Comparison of ENCODE assay signal across 23 cellular contexts in the genomic region with DNA sequence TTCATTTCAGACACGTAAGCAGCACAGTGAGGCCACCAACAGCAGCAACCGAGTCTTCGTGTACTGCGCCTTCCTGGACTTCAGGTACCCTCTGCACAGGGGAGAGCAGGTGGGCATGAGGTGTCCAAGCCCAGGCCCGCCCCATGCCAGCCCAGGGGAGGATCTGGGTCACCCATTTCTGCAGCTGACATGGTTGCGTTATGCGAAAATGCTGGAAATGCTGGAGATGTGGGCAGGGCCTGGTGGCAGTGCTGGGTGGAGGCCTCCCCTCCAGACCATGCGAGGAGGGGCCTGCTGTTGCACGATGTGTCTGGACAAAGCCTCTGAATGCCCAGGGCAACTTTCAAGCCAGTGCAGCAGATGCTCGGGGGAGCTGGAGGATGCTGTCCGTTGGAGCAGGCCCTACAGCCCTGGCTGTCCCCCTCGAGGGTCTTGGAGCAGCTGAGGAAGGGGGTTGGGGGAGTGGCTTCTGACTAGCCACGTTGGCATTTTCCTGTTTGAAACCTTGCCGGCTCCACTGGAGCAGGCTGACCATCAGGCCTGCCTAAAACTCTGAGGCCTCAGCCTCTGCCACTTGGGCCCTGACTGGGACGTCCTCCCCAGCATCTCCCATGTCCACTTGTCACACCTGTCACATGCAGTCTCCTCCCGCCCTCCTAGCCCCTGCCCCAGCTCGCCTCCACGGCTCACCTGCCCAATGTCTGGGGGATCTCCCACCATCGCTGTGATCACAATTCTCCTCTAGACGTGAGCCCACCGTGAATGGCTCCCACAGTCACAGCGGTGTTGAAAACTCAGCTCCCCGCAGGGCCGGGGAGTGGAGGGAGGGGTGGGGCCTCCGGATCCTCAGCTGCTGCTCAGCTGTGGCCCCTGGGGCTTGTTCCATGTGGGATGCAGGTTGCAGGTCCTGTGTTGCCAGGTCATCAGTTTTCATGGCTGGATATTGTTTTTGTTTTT.
DNase-seq lines count a peak whose midpoint lies in the region; ATAC-seq, FAIRE-seq and TF ChIP-seq lines count a peak whose summit lies in the region.
"Had no signal": no experiment of that assay in that cellular context is flagged by ENCODE, and none has a peak within 500 bp of the region (broad histone marks: within the 10 kb centered on the region; RNA-seq: fewer than 3 reads in every experiment).

No MANE protein-coding gene starts in this region.

- H3K4me3 ChIP-seq in H1 (ENCODE audit: extremely low read depth in 1 of 4, insufficient read depth in 2 of 4, low read depth in 3 of 4, low read length in 4 of 4) (no peak overlapping the region), upper lobe of left lung (no peak overlapping the region)
- H3K4me3 ChIP-seq: lung, transverse colon had no signal

- peaks cover 1 to 15% of the 10 kb centered on the region in 2 donors for H3K27me3 Mint-ChIP-seq in natural killer cell treated with Interleukin-12 subunit alpha and Interleukin-12 subunit beta and Interleukin-15 and Interleukin-18, amount 100 ng/mL, for 72 hours
- H3K27me3 Mint-ChIP-seq in natural killer cell (ENCODE audit: low read depth in 2 of 2), result no peaks in the 10 kb centered on the region
- H3K27me3 Mint-ChIP-seq: activated naive CD4-positive, alpha-beta T cell treated with anti-CD3 and anti-CD28 coated beads, Interleukin-2, amount 10 ng/mL, durations not matched to agents 7 days and 5 days had no signal

- no peak overlapping the region for H2AK5ac ChIP-seq in H1 (ENCODE audit: low read depth, low read length)

- no peak for DNase-seq in natural killer cell treated with Interleukin-12 subunit alpha and Interleukin-12 subunit beta and Interleukin-15 and Interleukin-18, amount 100 ng/mL, for 72 hours (ENCODE audit: low spot score)
- DNase-seq in natural killer cell, result no peak
- DNase-seq in H1 (ENCODE audit: low read depth in 1 of 2, low spot score in 2 of 2), result no peak
- peak; percentile 70 for DNase-seq in posterior vena cava (ENCODE audit: low spot score)
- DNase-seq in upper lobe of left lung, result no peak
- DNase-seq in NCI-H2196 treated with DMSO at 0.1 percent for 48 hours (lab: John Stamatoyannopoulos, UW; ENCODE audit: unreplicated experiment), result no peak
- DNase-seq in NK-92 (lab: John Stamatoyannopoulos, UW; ENCODE audit: unreplicated experiment), result no peak
- DNase-seq: activated CD4-positive, alpha-beta T cell treated with anti-CD3 and anti-CD28 coated beads, Interleukin-2, amount 10 ng/mL, durations not matched to agents 7 days and 5 days; activated naive CD4-positive, alpha-beta T cell treated with anti-CD3 and anti-CD28 coated beads, Interleukin-2, amount 10 ng/mL, durations not matched to agents 7 days and 5 days; brain microvascular endothelial cell; effector CD4-positive, alpha-beta T cell; GOT3; NCI-H1092 treated with DMSO at 0.1 percent for 48 hours; NCI-H1930; NCI-H526 treated with DMSO at 0.1 percent for 48 hours; stimulated activated CD4-positive, alpha-beta T cell treated with anti-CD3 and anti-CD28 coated beads, Interleukin-15, amount 100 ng/mL, for 24 hours; transverse colon had no signal

- H2BK5ac ChIP-seq in H1 (ENCODE audit: low read depth, low read length), result no peak overlapping the region

- H3K23me2 ChIP-seq in H1 (ENCODE audit: low read depth, low read length), result no peaks in the 10 kb centered on the region

- TF ChIP-seq EP300 in H1 (IDR thresholded peaks at IDR 0.05; ENCODE audit: borderline replicate concordance in 1 of 2, low read depth in 2 of 2, low read length in 2 of 2) (no peak), upper lobe of left lung (IDR thresholded peaks at IDR 0.05) (no peak)

- H3K4ac ChIP-seq in H1 (replicated peaks; ENCODE audit: insufficient read length, low read depth, low read length), result no peak overlapping the region

- H3K4me2 ChIP-seq in H1 (ENCODE audit: insufficient read depth in 1 of 2, low read depth in 2 of 2, low read length in 2 of 2), result no peak overlapping the region

- no peak overlapping the region for H2BK120ac ChIP-seq in H1 (replicated peaks; ENCODE audit: low read depth, low read length)

- ATAC-seq in natural killer cell treated with Interleukin-12 subunit alpha and Interleukin-12 subunit beta and Interleukin-15 and Interleukin-18, amount 100 ng/mL, for 72 hours, result peak; percentile 28 to 48
- ATAC-seq in natural killer cell (no peak), upper lobe of left lung (ENCODE audit: low FRiP score in 2 of 2) (no peak)
- ATAC-seq: Panc1 had no signal

- CTCF ChIA-PET in H1 (lab: Charles Lee; ENCODE audit: partially characterized antibody), result interaction anchor here (0.8 to 1.7 kb wide), 2 partner anchors 28 to 162 kb away, joined by 3 to 5 read pairs; no protein-coding TSS in a partner anchor

- H3K9ac ChIP-seq in H1 (replicated peaks in 1 of 4; ENCODE audit: extremely low read depth in 1 of 4, low read depth in 3 of 4, low read length in 3 of 4), result no peak overlapping the region

- H4K5ac ChIP-seq in H1 (ENCODE audit: insufficient read length, low read depth, low read length), result no peak overlapping the region

- no peak for TF ChIP-seq RAD21 in H1 (IDR thresholded peaks at IDR 0.05 in 1 of 2, conservative IDR thresholded peaks at IDR 0.05 in 1 of 2; ENCODE audit: low read depth in 2 of 2, low read length in 2 of 2)

- POLR2A ChIA-PET in H1 (lab: Charles Lee; ENCODE audit: partially characterized antibody), result no interaction called here

- no peaks in the 10 kb centered on the region for H3K36me3 ChIP-seq in H1 (ENCODE audit: control insufficient read depth in 2 of 4, insufficient read depth in 4 of 4, low read length in 3 of 4)
- H3K36me3 ChIP-seq in upper lobe of left lung, result peaks cover 0 to 10% (median 7%) of the 10 kb centered on the region in 4 donors
- H3K36me3 ChIP-seq: brain microvascular endothelial cell, transverse colon had no signal

- TF ChIP-seq POLR2A in H1 (IDR thresholded peaks at IDR 0.05; ENCODE audit: control extremely low read depth in 1 of 2, low read depth in 2 of 2, low read length in 2 of 2) (no peak), upper lobe of left lung (IDR thresholded peaks at IDR 0.05) (no peak)

- no peak overlapping the region for H2BK20ac ChIP-seq in H1 (ENCODE audit: low read length)

- no peak overlapping the region for H3K14ac ChIP-seq in H1 (ENCODE audit: insufficient read length)

- H3K9me3 Mint-ChIP-seq in natural killer cell treated with Interleukin-12 subunit alpha and Interleukin-12 subunit beta and Interleukin-15 and Interleukin-18, amount 100 ng/mL, for 72 hours, result no peaks in the 10 kb centered on the region
- H3K9me3 Mint-ChIP-seq in natural killer cell, result no peaks in the 10 kb centered on the region
- H3K9me3 Mint-ChIP-seq: activated CD4-positive, alpha-beta T cell treated with anti-CD3 and anti-CD28 coated beads, Interleukin-2, amount 10 ng/mL, durations not matched to agents 7 days and 5 days; activated naive CD4-positive, alpha-beta T cell treated with anti-CD3 and anti-CD28 coated beads, Interleukin-2, amount 10 ng/mL, durations not matched to agents 7 days and 5 days had no signal

- no peak overlapping the region for H3K27ac ChIP-seq in H1 (ENCODE audit: low read depth, low read length)
- H3K27ac ChIP-seq in upper lobe of left lung, result no peak overlapping the region
- H3K27ac ChIP-seq: brain microvascular endothelial cell, epithelial cell of prostate, transverse colon had no signal

- no peak overlapping the region for H4K91ac ChIP-seq in H1 (replicated peaks; ENCODE audit: insufficient read length, low read length)

- 86% methylated on average over 23 of the region's 25 CpGs; no CpG with 5 or more reads in 1 of the 2 experiments for whole genome bisulfite sequencing in H1 (ENCODE audit: extremely low coverage in 1 of 2, insufficient coverage in 1 of 2, insufficient read length in 1 of 2, insufficient replicate concordance in 2 of 2, low coverage in 1 of 2, low lambda C conversion rate in 2 of 2, missing lambda C conversion rate in 1 of 2), 2 experiments
- 85 to 87% methylated on average over 25 of the region's 25 CpGs for WGBS in upper lobe of left lung, 2 donors

- H4K8ac ChIP-seq in H1 (ENCODE audit: extremely low read depth, insufficient read depth, low read length), result peak overlapping the region; percentile 59; the same call in 1 of the 2 replicates

- H3K79me1 ChIP-seq in H1 (ENCODE audit: low read depth, low read length), result no peaks in the 10 kb centered on the region

- H3K27ac Mint-ChIP-seq in natural killer cell treated with Interleukin-12 subunit alpha and Interleukin-12 subunit beta and Interleukin-15 and Interleukin-18, amount 100 ng/mL, for 72 hours, result no peak overlapping the region
- no peak overlapping the region for H3K27ac Mint-ChIP-seq in natural killer cell
- H3K27ac Mint-ChIP-seq: activated CD4-positive, alpha-beta T cell treated with anti-CD3 and anti-CD28 coated beads, Interleukin-2, amount 10 ng/mL, durations not matched to agents 7 days and 5 days; activated naive CD4-positive, alpha-beta T cell treated with anti-CD3 and anti-CD28 coated beads, Interleukin-2, amount 10 ng/mL, durations not matched to agents 7 days and 5 days had no signal

- H3K27me3 ChIP-seq in H1 (replicated peaks in 1 of 4; ENCODE audit: control insufficient read depth in 3 of 4, extremely low read depth in 1 of 4, insufficient read depth in 3 of 4, low read length in 3 of 4) (no peaks in the 10 kb centered on the region), upper lobe of left lung (no peaks in the 10 kb centered on the region)
- H3K27me3 ChIP-seq: brain microvascular endothelial cell, transverse colon had no signal

- H3K9me3 ChIP-seq in H1 (ENCODE audit: insufficient read depth in 2 of 2, low read depth in 1 of 2, low read length in 1 of 2) (no peaks in the 10 kb centered on the region; a peak in 2 of 4 replicates), upper lobe of left lung (no peaks in the 10 kb centered on the region)
- H3K9me3 ChIP-seq: transverse colon had no signal

- H2AFZ ChIP-seq in H1 (ENCODE audit: low read length), result no peak overlapping the region

- no peaks in the 10 kb centered on the region for H4K20me1 ChIP-seq in H1 (replicated peaks in 1 of 2; ENCODE audit: control insufficient read depth in 1 of 2, insufficient read depth in 2 of 2, low read length in 2 of 2)

- intact Hi-C loops in natural killer cell (cut with micrococcal nuclease), result no loop called here
- intact Hi-C loops in posterior vena cava (cut with DNase I), result no loop called here

- no peak for FAIRE-seq in H1 (lab: Jason Lieb, UNC)
- FAIRE-seq: keratinocyte had no signal

- no peaks in the 10 kb centered on the region for H3K79me2 ChIP-seq in H1 (ENCODE audit: control insufficient read depth in 1 of 2, insufficient read depth in 2 of 2, low read length in 2 of 2)

- no peak overlapping the region for H2BK12ac ChIP-seq in H1 (ENCODE audit: low read depth, low read length)

- no peak overlapping the region for H2BK15ac ChIP-seq in H1 (ENCODE audit: low read length)

- TF ChIP-seq CTCF in natural killer cell (IDR thresholded peaks at IDR 0.05) (no peak), H1 (IDR thresholded peaks at IDR 0.05; ENCODE audit: control extremely low read depth in 1 of 3, insufficient read depth in 1 of 3, low read depth in 1 of 3, low read length in 3 of 3) (no peak), upper lobe of left lung (IDR thresholded peaks at IDR 0.05) (no peak)

- no peaks in the 10 kb centered on the region for H3K4me1 Mint-ChIP-seq in natural killer cell treated with Interleukin-12 subunit alpha and Interleukin-12 subunit beta and Interleukin-15 and Interleukin-18, amount 100 ng/mL, for 72 hours (ENCODE audit: low read depth in 2 of 2)
- no peaks in the 10 kb centered on the region for H3K4me1 Mint-ChIP-seq in natural killer cell
- H3K4me1 Mint-ChIP-seq: activated CD4-positive, alpha-beta T cell treated with anti-CD3 and anti-CD28 coated beads, Interleukin-2, amount 10 ng/mL, durations not matched to agents 7 days and 5 days; activated naive CD4-positive, alpha-beta T cell treated with anti-CD3 and anti-CD28 coated beads, Interleukin-2, amount 10 ng/mL, durations not matched to agents 7 days and 5 days had no signal

- H3K4me3 Mint-ChIP-seq in natural killer cell treated with Interleukin-12 subunit alpha and Interleukin-12 subunit beta and Interleukin-15 and Interleukin-18, amount 100 ng/mL, for 72 hours, result no peak overlapping the region
- no peak overlapping the region for H3K4me3 Mint-ChIP-seq in natural killer cell
- H3K4me3 Mint-ChIP-seq: activated CD4-positive, alpha-beta T cell treated with anti-CD3 and anti-CD28 coated beads, Interleukin-2, amount 10 ng/mL, durations not matched to agents 7 days and 5 days; activated naive CD4-positive, alpha-beta T cell treated with anti-CD3 and anti-CD28 coated beads, Interleukin-2, amount 10 ng/mL, durations not matched to agents 7 days and 5 days; CD14-positive monocyte; neural crest cell had no signal

- H3K23ac ChIP-seq in H1 (ENCODE audit: insufficient read length), result no peak overlapping the region

- no peak overlapping the region for H3K18ac ChIP-seq in H1 (ENCODE audit: extremely low read depth, low read length)

- no peaks in the 10 kb centered on the region for H3K36me3 Mint-ChIP-seq in natural killer cell treated with Interleukin-12 subunit alpha and Interleukin-12 subunit beta and Interleukin-15 and Interleukin-18, amount 100 ng/mL, for 72 hours
- no peaks in the 10 kb centered on the region for H3K36me3 Mint-ChIP-seq in natural killer cell
- H3K36me3 Mint-ChIP-seq: activated naive CD4-positive, alpha-beta T cell treated with anti-CD3 and anti-CD28 coated beads, Interleukin-2, amount 10 ng/mL, durations not matched to agents 7 days and 5 days had no signal

- H3K4me1 ChIP-seq in H1 (replicated peaks in 1 of 4; ENCODE audit: control insufficient read depth in 3 of 4, insufficient read depth in 4 of 4, low read length in 3 of 4) (no peaks in the 10 kb centered on the region), upper lobe of left lung (peaks cover 0 to 8% (median 2%) of the 10 kb centered on the region in 4 donors)
- H3K4me1 ChIP-seq: transverse colon had no signal

- no peak overlapping the region for H3K56ac ChIP-seq in H1 (replicated peaks; ENCODE audit: insufficient read length, low read depth, low read length)

Comparison
In these comparisons a context has a peak if more than half of its experiments do, and no peak if none do; other contexts are left out.
1. ATAC-seq: peak in natural killer cell treated with Interleukin-12 subunit alpha and Interleukin-12 subunit beta and Interleukin-15 and Interleukin-18, amount 100 ng/mL, for 72 hours (2 of 2); none in natural killer cell (0 of 3) and upper lobe of left lung (0 of 2).